ENCODE assay signal across 1 cellular context in genomic region chr3:143465638-143466037, GRCh38.
TF ChIP-seq lines count a peak whose summit lies in the region.

No MANE protein-coding gene starts in this region.

TF ChIP-seq in GM23338, 12 proteins besides CTCF, POLR2A, EP300 and RAD21 (continued from another document):
- TF ChIP-seq ETS1 (IDR thresholded peaks at IDR 0.05) = no peak
- no peak for TF ChIP-seq EZH2phosphoT487 (IDR thresholded peaks at IDR 0.05; ENCODE audit: unreplicated experiment)
- TF ChIP-seq STAT1 (IDR thresholded peaks at IDR 0.05; ENCODE audit: unreplicated experiment) = no peak
- TF ChIP-seq CREB1 (CRISPR knock-in tag; IDR thresholded peaks at IDR 0.05; ENCODE audit: low read depth) = no peak
- TF ChIP-seq EZH2 (IDR thresholded peaks at IDR 0.05; ENCODE audit: low read depth, unreplicated experiment) = no peak
- no peak for TF ChIP-seq JUNB (IDR thresholded peaks at IDR 0.05; ENCODE audit: unreplicated experiment)
- no peak for TF ChIP-seq ZNF331 (CRISPR knock-in tag; IDR thresholded peaks at IDR 0.05; ENCODE audit: low read depth)
- no peak for TF ChIP-seq ZNF114 (CRISPR knock-in tag; IDR thresholded peaks at IDR 0.05)
TF ChIP-seq in GM23338: peak in this region for 0.
